ENCODE assay signal across 10 cellular contexts in genomic region chr17:80105762-80106161, GRCh38. TPM values are rescaled to one million over a fixed set of nuclear protein-coding genes. Genes with fewer than 3 reads are reported as not detected.
DNase-seq lines count a peak whose midpoint lies in the region; TF ChIP-seq lines count a peak whose summit lies in the region.
"Had no signal": no experiment of that assay in that cellular context is flagged by ENCODE, and none has a peak within 500 bp of the region (broad histone marks: within the 10 kb centered on the region; RNA-seq: fewer than 3 reads in every experiment).

No MANE protein-coding gene starts in this region.

- peak overlapping the region in 1 of 59 donors; percentile 4 for H3K27ac ChIP-seq in dorsolateral prefrontal cortex
- no peak overlapping the region for H3K27ac ChIP-seq in neuronal stem cell (replicated peaks; ENCODE audit: low read length)
- no peak overlapping the region for H3K27ac ChIP-seq in esophagus squamous epithelium
- H3K27ac ChIP-seq: VCaP had no signal

- no peak overlapping the region for H4K8ac ChIP-seq in neuronal stem cell (ENCODE audit: low read depth, low read length)

- H2AK5ac ChIP-seq in neuronal stem cell (ENCODE audit: low read depth, low read length), result no peak overlapping the region

- intact Hi-C loops in dorsolateral prefrontal cortex (cut with DNase I) (loop anchor here in 1 of 2 donors (2.0 to 10.0 kb wide), 2 partner anchors 41 to 869 kb away; partner anchors contain the start of gene EIF4A3), esophagus squamous epithelium (cut with DNase I) (no loop called here)

- peaks cover 0 to 6% of the 10 kb centered on the region in 2 donors for H3K36me3 ChIP-seq in neuronal stem cell (replicated peaks in 1 of 2; ENCODE audit: control insufficient read depth in 2 of 2, insufficient read depth in 2 of 2, low read length in 2 of 2)
- H3K36me3 ChIP-seq in esophagus squamous epithelium, result peaks cover 0 to 15% (median 0%) of the 10 kb centered on the region in 3 donors

- H3K9ac ChIP-seq in neuronal stem cell (ENCODE audit: low read depth, low read length, poor library complexity), result no peak overlapping the region

- H4K91ac ChIP-seq in neuronal stem cell (ENCODE audit: low read depth, low read length, poor library complexity), result no peak overlapping the region

- H3K18ac ChIP-seq in neuronal stem cell (ENCODE audit: low read length), result no peak overlapping the region

- TF ChIP-seq POLR2A in esophagus squamous epithelium (IDR thresholded peaks at IDR 0.05), result no peak

- DNase-seq in DMS79 treated with DMSO at 0.1 percent for 48 hours (lab: John Stamatoyannopoulos, UW) (peak; percentile 37), NCI-H1694 treated with DMSO at 0.1 percent for 48 hours (lab: John Stamatoyannopoulos, UW) (peak; percentile 24), dorsolateral prefrontal cortex (peak in 9 of 10 donors; percentile 21 to 60 (median 48)), neuronal stem cell (ENCODE audit: low spot score) (no peak), esophagus squamous epithelium (lab: John Stamatoyannopoulos, UW) (no peak), GM19238 (ENCODE audit: insufficient read length, low spot score) (no peak)
- no peak for DNase-seq in activated CD4-positive, alpha-beta T cell treated with anti-CD3 and anti-CD28 coated beads, Interleukin-2, amount 50 U/mL, for 48 hours
- DNase-seq: MV-4-11; stimulated activated naive CD4-positive, alpha-beta T cell treated with Interleukin-2 at 50 U/mL for 16 hours had no signal

- H2BK12ac ChIP-seq in neuronal stem cell (ENCODE audit: low read length), result peak overlapping the region; percentile 22

- no peak overlapping the region for H3K4me2 ChIP-seq in neuronal stem cell (ENCODE audit: insufficient read depth, low read length, poor library complexity, severe bottlenecking)

- H3K79me1 ChIP-seq in neuronal stem cell (ENCODE audit: low read depth, low read length), result peaks cover 8% of the 10 kb centered on the region

- no peak overlapping the region for H2BK120ac ChIP-seq in neuronal stem cell (ENCODE audit: low read depth, low read length)

- H3K4me3 ChIP-seq in dorsolateral prefrontal cortex, result peak overlapping the region in 2 of 59 donors; percentile 6 to 8
- H3K4me3 ChIP-seq in neuronal stem cell (ENCODE audit: low read length in 2 of 2), result no peak overlapping the region
- H3K4me3 ChIP-seq in esophagus squamous epithelium, result peak overlapping the region in 1 of 4 donors; percentile 4

- H3K23ac ChIP-seq in neuronal stem cell (ENCODE audit: low read depth, low read length, poor library complexity), result peak overlapping the region; percentile 91

- no peaks in the 10 kb centered on the region for H3K9me3 ChIP-seq in neuronal stem cell (replicated peaks in 1 of 2; ENCODE audit: control insufficient read depth in 2 of 2, insufficient read depth in 1 of 2, low read depth in 1 of 2, low read length in 2 of 2)
- H3K9me3 ChIP-seq in esophagus squamous epithelium, result no peaks in the 10 kb centered on the region

- TF ChIP-seq CTCF in dorsolateral prefrontal cortex (IDR thresholded peaks at IDR 0.05 in 54 of 56, conservative IDR thresholded peaks at IDR 0.05 in 2 of 56; ENCODE audit: low read depth in 1 of 56, partially characterized antibody in 56 of 56) (no peak), esophagus squamous epithelium (IDR thresholded peaks at IDR 0.05) (no peak)

- H2AFZ ChIP-seq in neuronal stem cell (ENCODE audit: low read length), result no peak overlapping the region

- H3K4ac ChIP-seq in neuronal stem cell (ENCODE audit: low read length), result peak overlapping the region; percentile 11

- no peak overlapping the region for H3K14ac ChIP-seq in neuronal stem cell (ENCODE audit: low read length)

- no peak overlapping the region for H2BK15ac ChIP-seq in neuronal stem cell (ENCODE audit: low read length)

- H3K4me1 ChIP-seq in neuronal stem cell (ENCODE audit: control insufficient read depth in 2 of 2, insufficient read depth in 1 of 2, low read depth in 1 of 2, low read length in 2 of 2), result peaks cover 5 to 15% of the 10 kb centered on the region in 2 donors
- H3K4me1 ChIP-seq in esophagus squamous epithelium, result peaks cover 15 to 69% (median 24%) of the 10 kb centered on the region in 3 donors

- H2BK5ac ChIP-seq in neuronal stem cell (ENCODE audit: low read length), result no peak overlapping the region

- no CpG with 5 or more reads among the region's 29 CpGs for WGBS in neuronal stem cell (ENCODE audit: extremely low coverage in 2 of 2, insufficient read length in 2 of 2, insufficient replicate concordance in 1 of 2), 2 donors
- WGBS in esophagus squamous epithelium, 2 donors, result 12 to 34% methylated on average over 3 to 19 of the region's 29 CpGs

- H3K27me3 ChIP-seq in dorsolateral prefrontal cortex, result no peaks in the 10 kb centered on the region
- no peaks in the 10 kb centered on the region for H3K27me3 ChIP-seq in neuronal stem cell (ENCODE audit: control insufficient read depth in 3 of 3, insufficient read depth in 3 of 3, low read depth in 1 of 3, low read length in 3 of 3)
- no peaks in the 10 kb centered on the region for H3K27me3 ChIP-seq in esophagus squamous epithelium

RNA-seq across cellular contexts. Expression of gene GAA, which starts 4.4 kb away (rescaled TPM):
- total RNA-seq in dorsolateral prefrontal cortex (100 to 1,000 TPM in 1 of 120 experiments, 10 to 100 TPM in 119; 35.8 to 101 (median 61.4) TPM), esophagus squamous epithelium (10 to 100 TPM; 14.3 to 50.4 (median 28.7) TPM)
- polyA plus RNA-seq in neuronal stem cell (2013, experiment 1 of 2), result 50.1 TPM
- 49.6 TPM for polyA plus RNA-seq in neuronal stem cell (2013, experiment 2 of 2)

RNA-seq across cellular contexts. Expression of gene EIF4A3, which starts 41.2 kb away (rescaled TPM):
- 10 to 100 TPM; 27.3 to 64.1 (median 38.4) TPM for total RNA-seq in dorsolateral prefrontal cortex
- polyA plus RNA-seq in neuronal stem cell (2013, experiment 1 of 2), result 66.1 TPM
- polyA plus RNA-seq in neuronal stem cell (2013, experiment 2 of 2), result 64.7 TPM
- 100 to 1,000 TPM in 2 of 4 donors, 10 to 100 TPM in 2; 69.0 to 112 (median 94.7) TPM for total RNA-seq in esophagus squamous epithelium

Comparison
In these comparisons a context has a peak if more than half of its experiments do, and no peak if none do; other contexts are left out.
1. DNase-seq: peak in DMS79 treated with DMSO at 0.1 percent for 48 hours (single experiment), NCI-H1694 treated with DMSO at 0.1 percent for 48 hours (single experiment) and dorsolateral prefrontal cortex (9 of 10); none in neuronal stem cell (single experiment), activated CD4-positive, alpha-beta T cell treated with anti-CD3 and anti-CD28 coated beads, Interleukin-2, amount 50 U/mL, for 48 hours (0 of 2), esophagus squamous epithelium (single experiment) and GM19238 (single experiment).